Comparison of ENCODE assay signal across 24 cellular contexts in genomic region chr13:73610799-73611592, GRCh38.
DNase-seq lines count a peak whose midpoint lies in the region; ATAC-seq and TF ChIP-seq lines count a peak whose summit lies in the region.
"Had no signal": no experiment of that assay in that cellular context is flagged by ENCODE, and none has a peak within 500 bp of the region (broad histone marks: within the 10 kb centered on the region; RNA-seq: fewer than 3 reads in every experiment).

No MANE protein-coding gene starts in this region.

- H2AFZ ChIP-seq in OCI-LY3 (ENCODE audit: low read depth, low read length) (0 out of 2 replicates have a peak overlapping the region, but pooled peaks have one; percentile 2), smooth muscle cell (ENCODE audit: low read depth) (no peak overlapping the region)

- no peaks in the 10 kb centered on the region for H3F3A ChIP-seq in smooth muscle cell (ENCODE audit: low read depth)

- no peak overlapping the region for H3K9ac ChIP-seq in OCI-LY3 (ENCODE audit: low read length)
- no peak overlapping the region for H3K9ac ChIP-seq in smooth muscle cell (ENCODE audit: low read depth)

- TF ChIP-seq CTCF in OCI-LY3 (IDR thresholded peaks at IDR 0.05; ENCODE audit: low read depth, low read length), result no peak
- TF ChIP-seq CTCF in smooth muscle cell (IDR thresholded peaks at IDR 0.05; ENCODE audit: borderline replicate concordance, insufficient read depth, poor library complexity, severe bottlenecking), result no peak

- H3K4me2 ChIP-seq in OCI-LY3 (ENCODE audit: low read length) (no peak overlapping the region), smooth muscle cell (no peak overlapping the region)

- POLR2A ChIA-PET in activated naive CD8-positive, alpha-beta T cell treated with anti-CD3 and anti-CD28 coated beads, Interleukin-2, amount 10 ng/mL, durations not matched to agents 7 days and 5 days (lab: Charles Lee), result no interaction called here

- DNase-seq in activated naive CD8-positive, alpha-beta T cell treated with anti-CD3 and anti-CD28 coated beads, Interleukin-2, amount 10 ng/mL, durations not matched to agents 7 days and 5 days, result no peak
- DNase-seq in activated naive CD8-positive, alpha-beta T cell treated with anti-CD3 and anti-CD28 coated beads, Interleukin-2, amount 50 U/mL, for 24 hours, result no peak
- DNase-seq in immature natural killer cell (no peak), smooth muscle cell (lab: John Stamatoyannopoulos, UW; ENCODE audit: unreplicated experiment) (no peak)
- DNase-seq: activated CD4-positive, alpha-beta T cell treated with anti-CD3 and anti-CD28 coated beads for 48 hours; body of pancreas; foreskin melanocyte; left lung; NCI-H1105; NCI-H2171; NCI-H524 treated with DMSO at 0.1 percent for 48 hours; ovary; right cardiac atrium; RPMI8226; stimulated activated CD4-positive, alpha-beta T cell treated with anti-CD3 and anti-CD28 coated beads, Interleukin-4, amount 100 ng/mL, for 4 hours; trophoblast cell had no signal

- H3K36me3 Mint-ChIP-seq in activated naive CD8-positive, alpha-beta T cell treated with anti-CD3 and anti-CD28 coated beads, Interleukin-2, amount 10 ng/mL, durations not matched to agents 7 days and 5 days, result no peaks in the 10 kb centered on the region
- no peaks in the 10 kb centered on the region for H3K36me3 Mint-ChIP-seq in activated naive CD8-positive, alpha-beta T cell treated with anti-CD3 and anti-CD28 coated beads, Interleukin-2, amount 50 U/mL, for 24 hours (ENCODE audit: low read depth)
- peaks cover 0 to 3% (median 0%) of the 10 kb centered on the region in 3 donors for H3K36me3 Mint-ChIP-seq in immature natural killer cell
- H3K36me3 Mint-ChIP-seq: IgD-negative memory B cell had no signal

- H3K27me3 ChIP-seq in OCI-LY3 (ENCODE audit: low read depth, low read length), result no peaks in the 10 kb centered on the region
- H3K27me3 ChIP-seq in esophagus (ENCODE audit: control insufficient read depth in 1 of 2, insufficient read depth in 2 of 2, low read length in 2 of 2), result no peaks in the 10 kb centered on the region
- H3K27me3 ChIP-seq in smooth muscle cell (ENCODE audit: low read depth), result no peaks in the 10 kb centered on the region
- H3K27me3 ChIP-seq: body of pancreas, left lung, ovary had no signal

- H3K9me3 ChIP-seq in OCI-LY3 (ENCODE audit: insufficient read depth, low read length) (no peaks in the 10 kb centered on the region), esophagus (ENCODE audit: control insufficient read depth in 2 of 2, insufficient read depth in 1 of 2, low read depth in 1 of 2, low read length in 1 of 2) (no peaks in the 10 kb centered on the region), smooth muscle cell (replicated peaks; ENCODE audit: low read depth) (no peaks in the 10 kb centered on the region)
- H3K9me3 ChIP-seq: body of pancreas, left lung, ovary had no signal

- no peaks in the 10 kb centered on the region for H4K20me1 ChIP-seq in OCI-LY3 (ENCODE audit: insufficient read depth, low read length)
- H4K20me1 ChIP-seq in smooth muscle cell (ENCODE audit: low read depth), result no peaks in the 10 kb centered on the region

- H3K27me3 Mint-ChIP-seq in activated naive CD8-positive, alpha-beta T cell treated with anti-CD3 and anti-CD28 coated beads, Interleukin-2, amount 10 ng/mL, durations not matched to agents 7 days and 5 days, result no peaks in the 10 kb centered on the region
- H3K27me3 Mint-ChIP-seq in activated naive CD8-positive, alpha-beta T cell treated with anti-CD3 and anti-CD28 coated beads, Interleukin-2, amount 50 U/mL, for 24 hours, result no peaks in the 10 kb centered on the region
- peaks cover 2 to 9% (median 2%) of the 10 kb centered on the region in 3 donors for H3K27me3 Mint-ChIP-seq in immature natural killer cell (ENCODE audit: low read depth in 3 of 3)
- H3K27me3 Mint-ChIP-seq: IgD-negative memory B cell; stimulated activated naive CD8-positive, alpha-beta T cell treated with anti-CD3 and anti-CD28 coated beads, Interleukin-15, Interleukin-2, amounts not matched to agents 100 ng/mL and 50 ng/mL, for 24 hours had no signal

- H3K27ac ChIP-seq in OCI-LY3 (ENCODE audit: low read length), result no peak overlapping the region
- H3K27ac ChIP-seq in esophagus (ENCODE audit: low read depth in 2 of 2, low read length in 1 of 2), result peak overlapping the region; percentile 57 to 80
- H3K27ac ChIP-seq in skin epidermis, result peak overlapping the region in 17 of 21 experiments; percentile 20 to 77 (median 57)
- no peak overlapping the region for H3K27ac ChIP-seq in smooth muscle cell (ENCODE audit: low read depth)
- H3K27ac ChIP-seq: body of pancreas, left lung, ovary had no signal

- no peaks in the 10 kb centered on the region for H3K79me2 ChIP-seq in OCI-LY3 (ENCODE audit: low read length)
- no peaks in the 10 kb centered on the region for H3K79me2 ChIP-seq in smooth muscle cell (ENCODE audit: low read depth)

- H3K36me3 ChIP-seq in OCI-LY3 (replicated peaks; ENCODE audit: low read depth, low read length) (no peaks in the 10 kb centered on the region), esophagus (ENCODE audit: control insufficient read depth in 2 of 2, insufficient read depth in 2 of 2, low read length in 1 of 2) (no peaks in the 10 kb centered on the region), smooth muscle cell (ENCODE audit: low read depth) (no peaks in the 10 kb centered on the region)
- H3K36me3 ChIP-seq: left lung, ovary had no signal

- no peak overlapping the region for H3K27ac Mint-ChIP-seq in activated naive CD8-positive, alpha-beta T cell treated with anti-CD3 and anti-CD28 coated beads, Interleukin-2, amount 10 ng/mL, durations not matched to agents 7 days and 5 days
- no peak overlapping the region for H3K27ac Mint-ChIP-seq in activated naive CD8-positive, alpha-beta T cell treated with anti-CD3 and anti-CD28 coated beads, Interleukin-2, amount 50 U/mL, for 24 hours
- H3K27ac Mint-ChIP-seq in immature natural killer cell, result no peak overlapping the region
- H3K27ac Mint-ChIP-seq: IgD-negative memory B cell; nephron; stimulated activated naive CD8-positive, alpha-beta T cell treated with anti-CD3 and anti-CD28 coated beads, Interleukin-15, Interleukin-2, amounts not matched to agents 100 ng/mL and 50 ng/mL, for 24 hours had no signal

- H3K4me1 ChIP-seq in OCI-LY3 (ENCODE audit: low read length) (no peaks in the 10 kb centered on the region), esophagus (ENCODE audit: control insufficient read depth in 2 of 2, insufficient read depth in 2 of 2, low read length in 1 of 2) (no peaks in the 10 kb centered on the region), smooth muscle cell (ENCODE audit: low read depth) (no peaks in the 10 kb centered on the region)
- H3K4me1 ChIP-seq: left lung had no signal

- peaks cover 8% of the 10 kb centered on the region for H3K4me1 Mint-ChIP-seq in activated naive CD8-positive, alpha-beta T cell treated with anti-CD3 and anti-CD28 coated beads, Interleukin-2, amount 10 ng/mL, durations not matched to agents 7 days and 5 days
- H3K4me1 Mint-ChIP-seq in activated naive CD8-positive, alpha-beta T cell treated with anti-CD3 and anti-CD28 coated beads, Interleukin-2, amount 50 U/mL, for 24 hours, result no peaks in the 10 kb centered on the region
- peaks cover 0 to 10% of the 10 kb centered on the region in 2 donors for H3K4me1 Mint-ChIP-seq in immature natural killer cell
- H3K4me1 Mint-ChIP-seq: IgD-negative memory B cell had no signal

- 37 to 48% methylated on average over 6 of the region's 6 CpGs for WGBS in esophagus, 2 donors
- WGBS in smooth muscle cell (ENCODE audit: low lambda C conversion rate), result 94% methylated on average over 6 of the region's 6 CpGs

- H3K4me3 Mint-ChIP-seq in activated naive CD8-positive, alpha-beta T cell treated with anti-CD3 and anti-CD28 coated beads, Interleukin-2, amount 10 ng/mL, durations not matched to agents 7 days and 5 days, result peak overlapping the region; percentile 8
- H3K4me3 Mint-ChIP-seq in activated naive CD8-positive, alpha-beta T cell treated with anti-CD3 and anti-CD28 coated beads, Interleukin-2, amount 50 U/mL, for 24 hours, result no peak overlapping the region
- H3K4me3 Mint-ChIP-seq in immature natural killer cell, result no peak overlapping the region
- H3K4me3 Mint-ChIP-seq: IgD-negative memory B cell; nephron; stimulated activated naive CD8-positive, alpha-beta T cell treated with anti-CD3 and anti-CD28 coated beads, Interleukin-15, Interleukin-2, amounts not matched to agents 100 ng/mL and 50 ng/mL, for 24 hours had no signal

- H3K9me3 Mint-ChIP-seq in activated naive CD8-positive, alpha-beta T cell treated with anti-CD3 and anti-CD28 coated beads, Interleukin-2, amount 10 ng/mL, durations not matched to agents 7 days and 5 days, result no peaks in the 10 kb centered on the region
- H3K9me3 Mint-ChIP-seq in activated naive CD8-positive, alpha-beta T cell treated with anti-CD3 and anti-CD28 coated beads, Interleukin-2, amount 50 U/mL, for 24 hours, result no peaks in the 10 kb centered on the region
- H3K9me3 Mint-ChIP-seq in immature natural killer cell, result peaks cover 0 to 2% (median 0%) of the 10 kb centered on the region in 6 donors
- H3K9me3 Mint-ChIP-seq: stimulated activated naive CD8-positive, alpha-beta T cell treated with anti-CD3 and anti-CD28 coated beads, Interleukin-15, Interleukin-2, amounts not matched to agents 100 ng/mL and 50 ng/mL, for 24 hours had no signal

- H3K4me3 ChIP-seq in OCI-LY3 (ENCODE audit: low read length) (no peak overlapping the region), esophagus (ENCODE audit: low read depth in 1 of 2, low read length in 2 of 2) (no peak overlapping the region), skin epidermis (peak overlapping the region in 2 of 7 experiments; percentile 3 to 17), smooth muscle cell (no peak overlapping the region)
- H3K4me3 ChIP-seq: body of pancreas, left lung, ovary had no signal

- ATAC-seq in activated naive CD8-positive, alpha-beta T cell treated with anti-CD3 and anti-CD28 coated beads, Interleukin-2, amount 10 ng/mL, durations not matched to agents 7 days and 5 days (ENCODE audit: low read depth), result peak; percentile 88
- no peak for ATAC-seq in activated naive CD8-positive, alpha-beta T cell treated with anti-CD3 and anti-CD28 coated beads, Interleukin-2, amount 50 U/mL, for 24 hours
- no peak for ATAC-seq in GM18873 (IDR thresholded peaks at IDR 0.05; ENCODE audit: low FRiP score, unreplicated experiment)
- ATAC-seq: body of pancreas, HCT116, left lung, right cardiac atrium had no signal

Comparison
In these comparisons a context has a peak if more than half of its experiments do, and no peak if none do; other contexts are left out.
1. H3K27ac ChIP-seq: peak in esophagus (2 of 2) and skin epidermis (17 of 21); none in OCI-LY3 (single experiment) and smooth muscle cell (single experiment).